In genomic region chr1:233489436-233489835, GRCh38 we compare ENCODE assay signal across 20 cellular contexts.
DNase-seq lines count a peak whose midpoint lies in the region; ATAC-seq and TF ChIP-seq lines count a peak whose summit lies in the region.
"Had no signal": no experiment of that assay in that cellular context is flagged by ENCODE, and none has a peak within 500 bp of the region (broad histone marks: within the 10 kb centered on the region; RNA-seq: fewer than 3 reads in every experiment).

No MANE protein-coding gene starts in this region.

- no peak for TF ChIP-seq POLR2A in esophagus muscularis mucosa (IDR thresholded peaks at IDR 0.05; ENCODE audit: low read depth)

- H3K9ac ChIP-seq in MM.1S (ENCODE audit: low read length), result no peak overlapping the region
- H3K9ac ChIP-seq: BLaER1 had no signal

- 89% methylated on average over 4 of the region's 4 CpGs for WGBS in esophagus muscularis mucosa

- peaks cover 2% of the 10 kb centered on the region for H3K27me3 Mint-ChIP-seq in GM23338 (ENCODE audit: insufficient read depth, low read depth, poor library complexity)

- DNase-seq in CD1c-positive myeloid dendritic cell (ENCODE audit: extremely low spot score) (peak; percentile 24), MM.1S (no peak), RPMI8226 (peak; percentile 16), esophagus muscularis mucosa (ENCODE audit: extremely low spot score) (peak; percentile 66), GM23338 (ENCODE audit: low spot score) (no peak), Ammon's horn (ENCODE audit: low spot score) (no peak)
- DNase-seq in stimulated activated CD4-positive, alpha-beta T cell treated with anti-CD3 and anti-CD28 coated beads, Interleukin-15, amount 100 ng/mL, for 24 hours, result no peak
- DNase-seq: AML-193; BE2C; C1 segment of cervical spinal cord; Caco-2; Calu3; CD4-positive, alpha-beta T cell; CD8-positive, alpha-beta T cell; DMS79 treated with DMSO at 0.1 percent for 48 hours; GF-D8 had no signal

- H3K4me1 ChIP-seq in MM.1S (ENCODE audit: low read length), result peaks cover 35% of the 10 kb centered on the region
- H3K4me1 ChIP-seq in esophagus muscularis mucosa, result no peaks in the 10 kb centered on the region
- peaks cover 15% of the 10 kb centered on the region for H3K4me1 ChIP-seq in GM23338 (ENCODE audit: insufficient read depth)
- H3K4me1 ChIP-seq: A549, BE2C, Caco-2 had no signal

- H2AFZ ChIP-seq in MM.1S (ENCODE audit: low read length) (0 out of 2 replicates have a peak overlapping the region, but pooled peaks have one; percentile 4), GM23338 (no peak overlapping the region)

- no peak overlapping the region for H3K27ac Mint-ChIP-seq in GM23338
- H3K27ac Mint-ChIP-seq: CD14-positive monocyte; CD4-positive, alpha-beta T cell; CD8-positive, alpha-beta T cell had no signal

- H3F3A ChIP-seq in MM.1S (ENCODE audit: insufficient read depth, low read length) (no peaks in the 10 kb centered on the region; the same call in 1 of the 2 replicates), GM23338 (replicated peaks; ENCODE audit: low read depth) (no peaks in the 10 kb centered on the region)

- H3K79me2 ChIP-seq in MM.1S (ENCODE audit: low read length) (no peaks in the 10 kb centered on the region), GM23338 (replicated peaks; ENCODE audit: insufficient read depth) (no peaks in the 10 kb centered on the region)

- intact Hi-C loops in esophagus muscularis mucosa (cut with DNase I), result no loop called here

- H3K36me3 ChIP-seq in MM.1S (replicated peaks; ENCODE audit: insufficient read depth, low read length) (no peaks in the 10 kb centered on the region), esophagus muscularis mucosa (no peaks in the 10 kb centered on the region), GM23338 (ENCODE audit: insufficient read depth) (peaks cover 5% of the 10 kb centered on the region; the same call in 1 of the 2 replicates)
- H3K36me3 ChIP-seq: BE2C, BLaER1 had no signal

- H3K9me2 ChIP-seq in MM.1S (replicated peaks; ENCODE audit: insufficient read depth, low read length), result no peaks in the 10 kb centered on the region
- no peaks in the 10 kb centered on the region for H3K9me2 ChIP-seq in GM23338 (ENCODE audit: insufficient read depth)

- H3K4me3 ChIP-seq in MM.1S (ENCODE audit: low read length) (no peak overlapping the region), esophagus muscularis mucosa (no peak overlapping the region), GM23338 (no peak overlapping the region)
- H3K4me3 ChIP-seq: A549, BLaER1 had no signal

- TF ChIP-seq CTCF in MM.1S (IDR thresholded peaks at IDR 0.05; ENCODE audit: low read length) (no peak), esophagus muscularis mucosa (IDR thresholded peaks at IDR 0.05) (no peak), GM23338 (conservative IDR thresholded peaks at IDR 0.05; ENCODE audit: low read depth in 2 of 2) (no peak)

- TF ChIP-seq EP300 in esophagus muscularis mucosa (IDR thresholded peaks at IDR 0.05), result no peak

- H3K4me1 Mint-ChIP-seq in GM23338, result peaks cover 18% of the 10 kb centered on the region
- H3K4me1 Mint-ChIP-seq: CD14-positive monocyte had no signal

- H3K27ac ChIP-seq in MM.1S (ENCODE audit: low read length) (peak overlapping the region; percentile 61), esophagus muscularis mucosa (replicated peaks in 1 of 4) (no peak overlapping the region), GM23338 (ENCODE audit: low read depth) (no peak overlapping the region)
- H3K27ac ChIP-seq: 22Rv1, A549, BLaER1 had no signal

- H3K4me3 Mint-ChIP-seq in GM23338, result no peak overlapping the region
- H3K4me3 Mint-ChIP-seq: CD14-positive monocyte; CD4-positive, alpha-beta T cell; CD8-positive, alpha-beta T cell had no signal

- peaks cover 23% of the 10 kb centered on the region for H3K36me3 Mint-ChIP-seq in GM23338 (ENCODE audit: low read depth)
- H3K36me3 Mint-ChIP-seq: CD14-positive monocyte; CD8-positive, alpha-beta T cell had no signal

- no peaks in the 10 kb centered on the region for H3K27me3 ChIP-seq in MM.1S (replicated peaks; ENCODE audit: insufficient read depth, low read length)
- H3K27me3 ChIP-seq in esophagus muscularis mucosa, result no peaks in the 10 kb centered on the region
- no peaks in the 10 kb centered on the region for H3K27me3 ChIP-seq in GM23338 (ENCODE audit: insufficient read depth)
- H3K27me3 ChIP-seq: BE2C, BLaER1 had no signal

- H3K9me3 ChIP-seq in MM.1S (replicated peaks; ENCODE audit: insufficient read depth, low read length) (no peaks in the 10 kb centered on the region), esophagus muscularis mucosa (no peaks in the 10 kb centered on the region)
- H3K9me3 ChIP-seq: BE2C, Caco-2 had no signal

- peaks cover 16% of the 10 kb centered on the region for H3K9me3 Mint-ChIP-seq in GM23338
- H3K9me3 Mint-ChIP-seq: CD4-positive, alpha-beta T cell; CD8-positive, alpha-beta T cell had no signal

- H4K20me1 ChIP-seq in MM.1S (ENCODE audit: insufficient read depth, low read length) (no peaks in the 10 kb centered on the region), GM23338 (replicated peaks; ENCODE audit: insufficient read depth) (no peaks in the 10 kb centered on the region)
- H4K20me1 ChIP-seq: BLaER1 had no signal

- peak overlapping the region; percentile 2; the same call in 1 of the 2 replicates for H3K4me2 ChIP-seq in MM.1S (ENCODE audit: low read depth, low read length)
- no peak overlapping the region for H3K4me2 ChIP-seq in GM23338
- H3K4me2 ChIP-seq: A549, BLaER1 had no signal

- ATAC-seq in GM23338, result no peak
- ATAC-seq: A549; CD8-positive, alpha-beta T cell had no signal

TF ChIP-seq in GM23338, 12 proteins besides CTCF, POLR2A, EP300 and RAD21 (continues in another document):
- TF ChIP-seq ETS1 (IDR thresholded peaks at IDR 0.05), result no peak
- TF ChIP-seq ZNF114 (CRISPR knock-in tag; IDR thresholded peaks at IDR 0.05), result no peak
- no peak for TF ChIP-seq STAT1 (IDR thresholded peaks at IDR 0.05; ENCODE audit: unreplicated experiment)
- no peak for TF ChIP-seq NANOG (IDR thresholded peaks at IDR 0.05; ENCODE audit: borderline replicate concordance)
- no peak for TF ChIP-seq CREB1 (CRISPR knock-in tag; IDR thresholded peaks at IDR 0.05; ENCODE audit: low read depth)
- TF ChIP-seq EZH2 (IDR thresholded peaks at IDR 0.05; ENCODE audit: low read depth, unreplicated experiment), result no peak
- no peak for TF ChIP-seq POLR2AphosphoS5 (IDR thresholded peaks at IDR 0.05; ENCODE audit: low read depth)

Comparison
In these comparisons a context has a peak if more than half of its experiments do, and no peak if none do; other contexts are left out.
1. DNase-seq: peak in CD1c-positive myeloid dendritic cell (single experiment), RPMI8226 (single experiment) and esophagus muscularis mucosa (single experiment); none in MM.1S (single experiment), stimulated activated CD4-positive, alpha-beta T cell treated with anti-CD3 and anti-CD28 coated beads, Interleukin-15, amount 100 ng/mL, for 24 hours (single experiment), GM23338 (single experiment) and Ammon's horn (single experiment).